In the genomic region with DNA sequence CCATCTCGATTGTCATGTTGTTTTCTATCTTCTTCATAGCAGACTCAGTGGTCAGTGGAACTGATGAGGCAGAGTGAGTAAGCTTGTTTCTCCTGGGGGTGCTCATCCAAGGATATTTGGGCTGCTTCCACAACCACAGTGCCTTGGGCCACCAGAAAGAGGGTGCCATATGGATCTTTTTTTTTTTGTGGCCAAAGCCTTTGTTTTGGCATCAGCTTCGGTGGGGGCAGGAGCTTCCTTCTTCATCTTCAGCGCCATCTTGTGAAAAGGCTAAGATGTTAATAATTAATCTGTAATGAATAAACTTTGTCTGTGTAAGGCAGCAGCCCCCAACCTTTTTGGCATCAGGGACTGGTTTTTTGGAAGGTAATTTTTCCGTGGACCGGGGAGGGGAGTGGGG, we compare ENCODE assay signal across 20 cellular contexts. TPM values are rescaled to one million over a fixed set of nuclear protein-coding genes. Genes with fewer than 3 reads are reported as not detected.
DNase-seq lines count a peak whose midpoint lies in the region; ATAC-seq and TF ChIP-seq lines count a peak whose summit lies in the region.
"Had no signal": no experiment of that assay in that cellular context is flagged by ENCODE, and none has a peak within 500 bp of the region (broad histone marks: within the 10 kb centered on the region; RNA-seq: fewer than 3 reads in every experiment).

No MANE protein-coding gene starts in this region.

- H3K4me3 ChIP-seq in Loucy (ENCODE audit: low read length, poor library complexity, severe bottlenecking) (no peak overlapping the region), endodermal cell (ENCODE audit: low read length) (no peak overlapping the region)
- H3K4me3 ChIP-seq: Peyer's patch, SK-N-MC had no signal

- H3K36me3 ChIP-seq in Loucy (ENCODE audit: insufficient read depth, low read length) (no peaks in the 10 kb centered on the region), endodermal cell (ENCODE audit: control insufficient read depth, insufficient read depth, low read length) (no peaks in the 10 kb centered on the region)
- H3K36me3 ChIP-seq: Peyer's patch had no signal

- ATAC-seq in HG03025 (IDR thresholded peaks at IDR 0.05; ENCODE audit: low FRiP score, unreplicated experiment) = no peak

- H3K9me3 ChIP-seq in Loucy (ENCODE audit: insufficient read depth, low read depth, low read length) (no peaks in the 10 kb centered on the region), endodermal cell (ENCODE audit: control insufficient read depth, low read length) (no peaks in the 10 kb centered on the region)
- H3K9me3 ChIP-seq: Peyer's patch had no signal

- no peak overlapping the region for H3K27ac Mint-ChIP-seq in endodermal cell
- H3K27ac Mint-ChIP-seq: CD8-positive, alpha-beta memory T cell; H9 had no signal

- H3K4me3 Mint-ChIP-seq in endodermal cell = no peak overlapping the region
- H3K4me3 Mint-ChIP-seq: CD8-positive, alpha-beta memory T cell; H9 had no signal

- no peak overlapping the region for H3K9ac ChIP-seq in Loucy (ENCODE audit: low read depth, low read length, poor library complexity, severe bottlenecking)
- no peak overlapping the region for H3K9ac ChIP-seq in endodermal cell (ENCODE audit: extremely low read depth, low read length, poor library complexity, severe bottlenecking)

- no peaks in the 10 kb centered on the region for H3K9me2 ChIP-seq in Loucy (replicated peaks; ENCODE audit: low read depth, low read length)

- H3K27ac ChIP-seq in endodermal cell (ENCODE audit: low read depth, low read length) = no peak overlapping the region
- no peak overlapping the region for H3K27ac ChIP-seq in substantia nigra (ENCODE audit: low read depth, low read length, poor library complexity, severe bottlenecking)
- H3K27ac ChIP-seq: Peyer's patch, SK-N-MC had no signal

- no peaks in the 10 kb centered on the region for H3K4me1 ChIP-seq in Loucy (ENCODE audit: insufficient read depth, low read length, poor library complexity, severe bottlenecking)
- no peaks in the 10 kb centered on the region for H3K4me1 ChIP-seq in endodermal cell (ENCODE audit: control insufficient read depth, insufficient read depth, low read length)
- H3K4me1 ChIP-seq: Peyer's patch had no signal

- no peaks in the 10 kb centered on the region for H3K27me3 ChIP-seq in Loucy (ENCODE audit: insufficient read depth, low read length, poor library complexity, severe bottlenecking)
- H3K27me3 ChIP-seq in endodermal cell (ENCODE audit: control insufficient read depth, insufficient read depth, low read length, poor library complexity, severe bottlenecking) = no peaks in the 10 kb centered on the region
- H3K27me3 ChIP-seq: Peyer's patch had no signal

- DNase-seq in DMS 273 (lab: John Stamatoyannopoulos, UW; ENCODE audit: unreplicated experiment) = peak; percentile 15
- no peak for DNase-seq in DMS 273 treated with DMSO at 0.1 percent for 48 hours (lab: John Stamatoyannopoulos, UW)
- DNase-seq in dedifferentiated amniotic fluid mesenchymal stem cell (ENCODE audit: extremely low spot score) = peak; percentile 9
- peak; percentile 46 for DNase-seq in renal cortical epithelial cell (ENCODE audit: low read depth)
- no peak for DNase-seq in endodermal cell
- no peak for DNase-seq in substantia nigra (lab: John Stamatoyannopoulos, UW)
- DNase-seq: 8988T; CD8-positive, alpha-beta memory T cell; H9; KBM-7; MM.1S; NCI-H1092 treated with DMSO at 0.1 percent for 48 hours; NCI-H1694 treated with DMSO at 0.1 percent for 48 hours; NCI-H2171; NCI-H774; Peyer's patch; Right ventricle myocardium superior had no signal

- 80 to 93% methylated on average over 2 to 4 of the region's 5 CpGs for WGBS in endodermal cell (ENCODE audit: insufficient coverage in 1 of 2, insufficient read length in 1 of 2), 2 experiments

- H4K20me1 ChIP-seq in Loucy (ENCODE audit: insufficient read depth, low read length, poor library complexity, severe bottlenecking) = no peaks in the 10 kb centered on the region

- peaks cover 5% of the 10 kb centered on the region for H3K4me1 Mint-ChIP-seq in endodermal cell
- H3K4me1 Mint-ChIP-seq: CD8-positive, alpha-beta memory T cell had no signal

- H3K9me3 Mint-ChIP-seq in endodermal cell = peaks cover 4% of the 10 kb centered on the region

- H3K27me3 Mint-ChIP-seq in endodermal cell (ENCODE audit: insufficient read depth) = no peaks in the 10 kb centered on the region

- H3K36me3 Mint-ChIP-seq in endodermal cell (ENCODE audit: low read depth) = no peaks in the 10 kb centered on the region
- H3K36me3 Mint-ChIP-seq: CD8-positive, alpha-beta memory T cell had no signal

- no peaks in the 10 kb centered on the region for H3F3A ChIP-seq in Loucy (ENCODE audit: low read depth)

- no peaks in the 10 kb centered on the region for H3K79me2 ChIP-seq in Loucy (ENCODE audit: insufficient read depth, low read length)

- TF ChIP-seq CTCF in Loucy (conservative IDR thresholded peaks at IDR 0.05; ENCODE audit: low read length) (no peak), endodermal cell (conservative IDR thresholded peaks at IDR 0.05) (no peak)

- H2AFZ ChIP-seq in Loucy (ENCODE audit: low read length) = 0 out of 2 replicates have a peak overlapping the region, but pooled peaks have one; percentile 24

- H3K4me2 ChIP-seq in Loucy (ENCODE audit: low read depth, low read length, poor library complexity, severe bottlenecking) = no peak overlapping the region

RNA-seq across cellular contexts. Expression of a gene that starts 6.6 kb away (rescaled TPM):
- total RNA-seq in renal cortical epithelial cell = 5.9 and 9.9 TPM in 2 replicates
- 10 to 100 TPM; 39.2 to 55.2 TPM for total RNA-seq in endodermal cell
- polyA plus RNA-seq in endodermal cell (2013, experiment 1 of 2) = 45.8 TPM
- polyA plus RNA-seq in endodermal cell (2013, experiment 2 of 2) = 38.6 TPM
- polyA plus RNA-seq: CD8-positive, alpha-beta memory T cell had no signal

RNA-seq across cellular contexts. Expression of a gene that starts 59.1 kb away (rescaled TPM):
- total RNA-seq in renal cortical epithelial cell = 18.8 and 32.8 TPM in 2 replicates
- 10 to 100 TPM in 1 of 2 donors, 1 to 10 TPM in 1; 4.7 to 15.3 TPM for total RNA-seq in endodermal cell
- polyA plus RNA-seq in endodermal cell (2013, experiment 1 of 2) = 6.8 TPM
- polyA plus RNA-seq in endodermal cell (2013, experiment 2 of 2) = 6.0 TPM
- total RNA-seq: CD8-positive, alpha-beta memory T cell had no signal
- polyA plus RNA-seq: CD8-positive, alpha-beta memory T cell had no signal

Comparison
In these comparisons a context has a peak if more than half of its experiments do, and no peak if none do; other contexts are left out.
1. DNase-seq: peak in DMS 273 (single experiment), dedifferentiated amniotic fluid mesenchymal stem cell (single experiment) and renal cortical epithelial cell (single experiment); none in DMS 273 treated with DMSO at 0.1 percent for 48 hours (single experiment), endodermal cell (single experiment) and substantia nigra (0 of 49).